In genomic region chr3:134885877-134886621, GRCh38 we compare ENCODE assay signal across 9 cellular contexts.
DNase-seq lines count a peak whose midpoint lies in the region; ATAC-seq, FAIRE-seq and TF ChIP-seq lines count a peak whose summit lies in the region.
"Had no signal": no experiment of that assay in that cellular context is flagged by ENCODE, and none has a peak within 500 bp of the region (broad histone marks: within the 10 kb centered on the region; RNA-seq: fewer than 3 reads in every experiment).

No MANE protein-coding gene starts in this region.

- H3K4me1 ChIP-seq in kidney (ENCODE audit: control insufficient read depth in 1 of 2, insufficient read depth in 1 of 2, low read depth in 1 of 2, low read length in 2 of 2) = no peaks in the 10 kb centered on the region
- H3K4me1 ChIP-seq: SJSA1 had no signal

- intact Hi-C loops in kidney (cut with DNase I) = no loop called here

- no peak overlapping the region for H3K4me3 ChIP-seq in kidney (ENCODE audit: low read length in 2 of 2)
- H3K4me3 ChIP-seq: SJSA1 had no signal

- no peaks in the 10 kb centered on the region for H3K9me3 ChIP-seq in kidney (ENCODE audit: control insufficient read depth in 1 of 2, low read length in 2 of 2)
- H3K9me3 ChIP-seq: SJSA1 had no signal

- no peak for FAIRE-seq in kidney (lab: Jason Lieb, UNC)

- peak; percentile 89 for ATAC-seq in GM21717 (IDR thresholded peaks at IDR 0.05; ENCODE audit: unreplicated experiment)

- DNase-seq in GM13977 (ENCODE audit: low spot score) (peak; percentile 54), HS-5 (ENCODE audit: low read depth) (peak; percentile 65), kidney (no peak), hepatic stellate cell (ENCODE audit: low spot score) (no peak), iPS-NIHi11 (ENCODE audit: low spot score) (no peak), DMS153 treated with DMSO at 0.1 percent for 48 hours (lab: John Stamatoyannopoulos, UW; ENCODE audit: unreplicated experiment) (no peak), DMS153 (lab: John Stamatoyannopoulos, UW) (no peak)

- H3K36me3 ChIP-seq in kidney (ENCODE audit: control insufficient read depth in 1 of 2, insufficient read depth in 2 of 2, low read length in 2 of 2) = no peaks in the 10 kb centered on the region
- H3K36me3 ChIP-seq: SJSA1 had no signal

- in situ Hi-C loops in GM13977 (cut with MboI; ENCODE audit: low pct_unique_long_range_greater_than_20kb, low sequenced_read_pairs, unreplicated experiment) = no loop called here

- TF ChIP-seq CTCF in GM13977 (IDR thresholded peaks at IDR 0.05; ENCODE audit: extremely low read depth, insufficient read depth, missing control alignments) = peak; percentile 27
- TF ChIP-seq CTCF in kidney (IDR thresholded peaks at IDR 0.05; ENCODE audit: borderline replicate concordance, extremely low read depth, insufficient read depth) = peak; percentile 29

- H3K9ac ChIP-seq in kidney (ENCODE audit: low read length in 2 of 2) = no peak overlapping the region

- no peak overlapping the region for H3K27ac ChIP-seq in kidney (ENCODE audit: low read depth in 2 of 2, low read length in 2 of 2)
- H3K27ac ChIP-seq: SJSA1 had no signal

Comparison
In these comparisons a context has a peak if more than half of its experiments do, and no peak if none do; other contexts are left out.
1. DNase-seq: peak in GM13977 (single experiment) and HS-5 (single experiment); none in kidney (single experiment), hepatic stellate cell (single experiment), iPS-NIHi11 (single experiment), DMS153 treated with DMSO at 0.1 percent for 48 hours (single experiment) and DMS153 (single experiment).